8 cellular contexts compared by ENCODE assay signal in the genomic region with DNA sequence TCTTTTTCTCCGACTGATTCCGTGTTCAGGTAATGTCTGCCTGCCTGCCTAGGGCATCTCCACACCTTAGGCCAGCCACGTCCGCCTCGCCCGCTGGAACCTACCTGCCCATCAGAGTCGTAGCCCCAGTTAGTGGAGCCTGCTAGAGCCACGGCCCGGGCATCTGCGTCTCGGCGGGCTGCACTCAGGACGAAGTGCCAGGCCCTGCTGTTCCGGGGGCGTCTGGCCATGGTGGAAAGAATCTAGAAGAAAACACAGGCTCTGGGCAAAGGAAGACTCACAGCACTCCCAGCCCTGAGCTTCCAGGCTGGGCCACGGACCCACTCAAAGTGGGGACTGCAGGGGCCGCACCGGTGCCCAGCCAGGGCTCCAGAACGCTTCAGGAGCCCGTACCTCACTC. TPM values are rescaled to one million over a fixed set of nuclear protein-coding genes. Genes with fewer than 3 reads are reported as not detected.
DNase-seq lines count a peak whose midpoint lies in the region; ATAC-seq and TF ChIP-seq lines count a peak whose summit lies in the region.

No MANE protein-coding gene starts in this region.

- no peaks in the 10 kb centered on the region for H3K9me3 ChIP-seq in iPS-15b (ENCODE audit: control insufficient read depth, insufficient read depth, low read length)

- peak overlapping the region; percentile 54 for H3K9ac ChIP-seq in iPS-15b (ENCODE audit: low read depth, low read length)

- no peak for DNase-seq in HFFc6
- peak; percentile 30 for DNase-seq in activated naive CD8-positive, alpha-beta T cell treated with anti-CD3 and anti-CD28 coated beads, Interleukin-2, amount 10 ng/mL, durations not matched to agents 7 days and 5 days
- DNase-seq in stimulated activated effector memory CD8-positive, alpha-beta T cell treated with anti-CD3 and anti-CD28 coated beads, Interleukin-12 subunit alpha, Interleukin-12 subunit beta, amount 100 ng/mL, for 72 hours (ENCODE audit: low spot score in 2 of 2) = no peak
- DNase-seq in NCI-H345 treated with DMSO at 0.1 percent for 48 hours (lab: John Stamatoyannopoulos, UW; ENCODE audit: unreplicated experiment) = no peak
- no peak for DNase-seq in NCI-H1092 treated with DMSO at 0.1 percent for 48 hours (lab: John Stamatoyannopoulos, UW)

- peak overlapping the region; percentile 90 for H3K4me3 Mint-ChIP-seq in HFFc6
- peak overlapping the region; percentile 89 for H3K4me3 Mint-ChIP-seq in activated naive CD8-positive, alpha-beta T cell treated with anti-CD3 and anti-CD28 coated beads, Interleukin-2, amount 10 ng/mL, durations not matched to agents 7 days and 5 days
- H3K4me3 Mint-ChIP-seq in stimulated activated effector memory CD8-positive, alpha-beta T cell treated with anti-CD3 and anti-CD28 coated beads, Interleukin-12 subunit alpha, Interleukin-12 subunit beta, amount 100 ng/mL, for 72 hours = peak overlapping the region; percentile 79

- H3K4me1 ChIP-seq in iPS-15b (ENCODE audit: control insufficient read depth, insufficient read depth, low read length) = no peaks in the 10 kb centered on the region

- peak overlapping the region; percentile 74 for H3K27ac Mint-ChIP-seq in HFFc6
- H3K27ac Mint-ChIP-seq in activated naive CD8-positive, alpha-beta T cell treated with anti-CD3 and anti-CD28 coated beads, Interleukin-2, amount 10 ng/mL, durations not matched to agents 7 days and 5 days = peak overlapping the region; percentile 70
- H3K27ac Mint-ChIP-seq in stimulated activated effector memory CD8-positive, alpha-beta T cell treated with anti-CD3 and anti-CD28 coated beads, Interleukin-12 subunit alpha, Interleukin-12 subunit beta, amount 100 ng/mL, for 72 hours = peak overlapping the region; percentile 90

- no peak for TF ChIP-seq CTCF in HFFc6 (IDR thresholded peaks at IDR 0.05)

- H3K36me3 ChIP-seq in iPS-15b (ENCODE audit: control insufficient read depth, insufficient read depth, low read length) = peaks cover 30% of the 10 kb centered on the region

- no peaks in the 10 kb centered on the region for H3K36me3 Mint-ChIP-seq in HFFc6 (ENCODE audit: low read depth)
- H3K36me3 Mint-ChIP-seq in activated naive CD8-positive, alpha-beta T cell treated with anti-CD3 and anti-CD28 coated beads, Interleukin-2, amount 10 ng/mL, durations not matched to agents 7 days and 5 days = peaks cover 3% of the 10 kb centered on the region
- peaks cover 50% of the 10 kb centered on the region for H3K36me3 Mint-ChIP-seq in stimulated activated effector memory CD8-positive, alpha-beta T cell treated with anti-CD3 and anti-CD28 coated beads, Interleukin-12 subunit alpha, Interleukin-12 subunit beta, amount 100 ng/mL, for 72 hours

- H3K27me3 Mint-ChIP-seq in HFFc6 (ENCODE audit: insufficient read depth) = peaks cover 28% of the 10 kb centered on the region
- H3K27me3 Mint-ChIP-seq in activated naive CD8-positive, alpha-beta T cell treated with anti-CD3 and anti-CD28 coated beads, Interleukin-2, amount 10 ng/mL, durations not matched to agents 7 days and 5 days = no peaks in the 10 kb centered on the region

- H3K9me3 Mint-ChIP-seq in HFFc6 = no peaks in the 10 kb centered on the region
- H3K9me3 Mint-ChIP-seq in activated naive CD8-positive, alpha-beta T cell treated with anti-CD3 and anti-CD28 coated beads, Interleukin-2, amount 10 ng/mL, durations not matched to agents 7 days and 5 days = no peaks in the 10 kb centered on the region
- H3K9me3 Mint-ChIP-seq in stimulated activated effector memory CD8-positive, alpha-beta T cell treated with anti-CD3 and anti-CD28 coated beads, Interleukin-12 subunit alpha, Interleukin-12 subunit beta, amount 100 ng/mL, for 72 hours = no peaks in the 10 kb centered on the region

- H3K4me1 Mint-ChIP-seq in HFFc6 (ENCODE audit: low read depth) = peaks cover 23% of the 10 kb centered on the region
- peaks cover 17% of the 10 kb centered on the region for H3K4me1 Mint-ChIP-seq in activated naive CD8-positive, alpha-beta T cell treated with anti-CD3 and anti-CD28 coated beads, Interleukin-2, amount 10 ng/mL, durations not matched to agents 7 days and 5 days
- peaks cover 25% of the 10 kb centered on the region for H3K4me1 Mint-ChIP-seq in stimulated activated effector memory CD8-positive, alpha-beta T cell treated with anti-CD3 and anti-CD28 coated beads, Interleukin-12 subunit alpha, Interleukin-12 subunit beta, amount 100 ng/mL, for 72 hours

- H3K4me3 ChIP-seq in iPS-15b (ENCODE audit: low read depth, low read length) = peak overlapping the region; percentile 73

- ATAC-seq in activated naive CD8-positive, alpha-beta T cell treated with anti-CD3 and anti-CD28 coated beads, Interleukin-2, amount 10 ng/mL, durations not matched to agents 7 days and 5 days (ENCODE audit: low read depth) = no peak
- no peak for ATAC-seq in stimulated activated effector memory CD8-positive, alpha-beta T cell treated with anti-CD3 and anti-CD28 coated beads, Interleukin-12 subunit alpha, Interleukin-12 subunit beta, amount 100 ng/mL, for 72 hours
- ATAC-seq in GM18502 (IDR thresholded peaks at IDR 0.05; ENCODE audit: poor library complexity, unreplicated experiment) (no peak), GM21717 (IDR thresholded peaks at IDR 0.05; ENCODE audit: unreplicated experiment) (no peak)

- no peaks in the 10 kb centered on the region for H3K27me3 ChIP-seq in iPS-15b (ENCODE audit: control insufficient read depth, insufficient read depth, low read length)

- POLR2A ChIA-PET in activated naive CD8-positive, alpha-beta T cell treated with anti-CD3 and anti-CD28 coated beads, Interleukin-2, amount 10 ng/mL, durations not matched to agents 7 days and 5 days (lab: Charles Lee) = interaction anchor here (1.1 to 3.7 kb wide), 5 partner anchors 9 to 103 kb away, joined by 3 to 88 read pairs (median 9); partner anchors contain the start of genes EME2, FAHD1, HAGH and JPT2

RNA-seq across cellular contexts. Expression of gene SPSB3, which starts 1.1 kb away (rescaled TPM):
- 10 to 100 TPM; 12.3 to 15.8 (median 13.9) TPM for total RNA-seq in HFFc6 (2021; fragmentation: NEBNext Ultra II Directional; extraction: Animal tissue kit (Norgen Biotek cat#: 25700))
- 10 to 100 TPM; 67.8 to 74.1 TPM for total RNA-seq in activated naive CD8-positive, alpha-beta T cell treated with anti-CD3 and anti-CD28 coated beads, Interleukin-2, amount 10 ng/mL, durations not matched to agents 7 days and 5 days

RNA-seq across cellular contexts. Expression of gene NUBP2, which starts 1.5 kb away (rescaled TPM):
- 10 to 100 TPM; 41.5 to 53.8 (median 43.5) TPM for total RNA-seq in HFFc6 (2021; fragmentation: NEBNext Ultra II Directional; extraction: Animal tissue kit (Norgen Biotek cat#: 25700))
- 10 to 100 TPM; 55.6 to 55.9 TPM for total RNA-seq in activated naive CD8-positive, alpha-beta T cell treated with anti-CD3 and anti-CD28 coated beads, Interleukin-2, amount 10 ng/mL, durations not matched to agents 7 days and 5 days

RNA-seq across cellular contexts. Expression of gene MRPS34, which starts 8.3 kb away (rescaled TPM):
- 100 to 1,000 TPM; 122 to 161 (median 132) TPM for total RNA-seq in HFFc6 (2021; fragmentation: NEBNext Ultra II Directional; extraction: Animal tissue kit (Norgen Biotek cat#: 25700))
- total RNA-seq in activated naive CD8-positive, alpha-beta T cell treated with anti-CD3 and anti-CD28 coated beads, Interleukin-2, amount 10 ng/mL, durations not matched to agents 7 days and 5 days = 100 to 1,000 TPM in 1 of 2 experiments, 10 to 100 TPM in 1; 91.6 to 103 TPM

RNA-seq across cellular contexts. Expression of gene EME2, which starts 8.6 kb away (rescaled TPM):
- 10 to 100 TPM; 11.4 to 16.1 (median 12.3) TPM for total RNA-seq in HFFc6 (2021; fragmentation: NEBNext Ultra II Directional; extraction: Animal tissue kit (Norgen Biotek cat#: 25700))
- 10 to 100 TPM; 28.7 to 36.3 TPM for total RNA-seq in activated naive CD8-positive, alpha-beta T cell treated with anti-CD3 and anti-CD28 coated beads, Interleukin-2, amount 10 ng/mL, durations not matched to agents 7 days and 5 days

RNA-seq across cellular contexts. Expression of gene NME3, which starts 9.9 kb away (rescaled TPM):
- total RNA-seq in HFFc6 (2021; fragmentation: NEBNext Ultra II Directional; extraction: Animal tissue kit (Norgen Biotek cat#: 25700)) = 10 to 100 TPM; 28.2 to 61.0 (median 31.3) TPM
- total RNA-seq in activated naive CD8-positive, alpha-beta T cell treated with anti-CD3 and anti-CD28 coated beads, Interleukin-2, amount 10 ng/mL, durations not matched to agents 7 days and 5 days = 10 to 100 TPM; 58.1 to 60.9 TPM

Comparison
In these comparisons a context has a peak if more than half of its experiments do, and no peak if none do; other contexts are left out.
1. RNA of gene SPSB3, which starts 1.1 kb away (total RNA-seq): 67.8 to 74.1 TPM in activated naive CD8-positive, alpha-beta T cell treated with anti-CD3 and anti-CD28 coated beads, Interleukin-2, amount 10 ng/mL, durations not matched to agents 7 days and 5 days; 12.3 to 15.8 TPM in HFFc6; every median in the first group is over 4 times any median in the second.
2. Peak in every context shown above with its lines, with median percentiles within 50 percentile points of each other: H3K27ac Mint-ChIP-seq and H3K4me3 Mint-ChIP-seq.